11 cellular contexts compared by ENCODE assay signal in the genomic region with DNA sequence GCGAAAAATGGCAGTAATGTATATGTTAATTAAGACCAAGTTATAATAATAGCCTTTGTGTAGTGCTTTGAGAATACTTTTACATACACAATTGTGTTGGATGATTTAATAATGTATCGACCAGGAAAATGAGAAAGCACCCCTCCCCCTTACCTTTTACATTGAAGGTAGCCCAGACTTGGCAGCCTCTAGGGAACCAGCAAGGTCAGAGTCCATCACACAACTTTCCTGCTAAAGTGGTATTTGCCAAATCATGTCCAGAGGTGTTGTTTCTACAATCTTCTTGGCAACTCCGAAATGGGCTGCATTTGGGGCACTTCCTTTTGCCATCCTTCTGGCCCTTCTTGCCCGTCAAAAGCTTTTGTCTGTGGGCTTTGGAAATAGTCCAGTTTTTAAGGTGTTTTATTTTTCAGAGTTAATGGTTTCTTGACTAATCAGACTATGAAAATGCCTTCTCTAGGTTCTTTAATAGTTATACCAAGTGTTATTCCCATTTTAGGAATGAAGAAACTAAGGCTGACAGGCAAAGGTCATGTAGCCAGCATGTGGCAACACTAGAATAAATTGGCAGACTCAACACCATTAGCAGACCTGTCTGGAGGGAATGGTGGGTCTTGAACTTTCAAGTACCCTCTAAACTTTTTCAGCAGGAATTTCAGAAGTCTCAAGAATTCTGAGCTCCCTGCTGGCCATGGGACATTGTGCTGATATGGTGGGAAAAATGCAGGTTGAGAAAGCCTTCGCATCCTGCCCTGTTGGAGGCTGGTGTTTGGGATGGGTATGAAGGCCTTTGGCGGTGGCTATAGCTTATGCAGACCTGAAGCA. TPM values are rescaled to one million over a fixed set of nuclear protein-coding genes. Genes with fewer than 3 reads are reported as not detected.
DNase-seq lines count a peak whose midpoint lies in the region; ATAC-seq and TF ChIP-seq lines count a peak whose summit lies in the region.
"Had no signal": no experiment of that assay in that cellular context is flagged by ENCODE, and none has a peak within 500 bp of the region (broad histone marks: within the 10 kb centered on the region; RNA-seq: fewer than 3 reads in every experiment).

No MANE protein-coding gene starts in this region.

- no peak for DNase-seq in activated naive CD4-positive, alpha-beta T cell treated with anti-CD3 and anti-CD28 coated beads, Interleukin-2, amount 50 U/mL, for 16 hours
- DNase-seq in activated B cell treated with CpG ODN at 0.5 μM for 24 hours: no peak
- peak; percentile 72 for DNase-seq in left lobe of liver (ENCODE audit: low spot score)
- DNase-seq in thyroid gland: no peak
- no peak for DNase-seq in putamen (ENCODE audit: low spot score)
- no peak for DNase-seq in T-helper 2 cell treated with Interferon-gamma antibody and Interleukin-4, amounts not matched to agents 5 μg/mL and 100 μg/mL, for 36 hours (ENCODE audit: low spot score)
- DNase-seq: NCI-H1105; stimulated activated naive CD4-positive, alpha-beta T cell had no signal

- H3K9me3 Mint-ChIP-seq in activated naive CD4-positive, alpha-beta T cell treated with anti-CD3 and anti-CD28 coated beads, Interleukin-2, amount 50 U/mL, for 24 hours: no peaks in the 10 kb centered on the region
- no peaks in the 10 kb centered on the region for H3K9me3 Mint-ChIP-seq in activated B cell treated with CpG ODN at 0.5 μM for 24 hours
- H3K9me3 Mint-ChIP-seq in T-helper 2 cell treated with Interferon-gamma antibody and Interleukin-4, amounts not matched to agents 5 μg/mL and 100 μg/mL, for 36 hours: no peaks in the 10 kb centered on the region

- TF ChIP-seq CTCF in activated B cell treated with CpG ODN at 0.5 μM for 24 hours (IDR thresholded peaks at IDR 0.05) (no peak), thyroid gland (IDR thresholded peaks at IDR 0.05) (no peak)

- H3K4me3 ChIP-seq in thyroid gland (replicated peaks in 1 of 3): no peak overlapping the region

- H3K9me3 ChIP-seq in thyroid gland: no peaks in the 10 kb centered on the region

- WGBS in thyroid gland, 2 donors: 66 to 69% methylated on average over 6 of the region's 6 CpGs

- H3K27me3 Mint-ChIP-seq in activated naive CD4-positive, alpha-beta T cell treated with anti-CD3 and anti-CD28 coated beads, Interleukin-2, amount 50 U/mL, for 24 hours: no peaks in the 10 kb centered on the region
- H3K27me3 Mint-ChIP-seq in activated B cell treated with CpG ODN at 0.5 μM for 24 hours: no peaks in the 10 kb centered on the region
- H3K27me3 Mint-ChIP-seq in T-helper 2 cell treated with Interferon-gamma antibody and Interleukin-4, amounts not matched to agents 5 μg/mL and 100 μg/mL, for 36 hours (ENCODE audit: low read depth): no peaks in the 10 kb centered on the region

- POLR2A ChIA-PET in activated B cell treated with CpG ODN at 0.5 μM for 24 hours (lab: Charles Lee): interaction anchor here (0.7 to 2.3 kb wide), 2 partner anchors 39 to 148 kb away, joined by 3 to 7 read pairs; no protein-coding TSS in a partner anchor

- TF ChIP-seq POLR2A in thyroid gland (IDR thresholded peaks at IDR 0.05): no peak

- CTCF ChIA-PET in activated B cell treated with CpG ODN at 0.5 μM for 24 hours (lab: Charles Lee): no interaction called here

- peaks cover 2 to 5% of the 10 kb centered on the region in 2 donors for H3K36me3 ChIP-seq in thyroid gland

- peaks cover 87% of the 10 kb centered on the region for H3K4me1 Mint-ChIP-seq in activated naive CD4-positive, alpha-beta T cell treated with anti-CD3 and anti-CD28 coated beads, Interleukin-2, amount 50 U/mL, for 24 hours
- H3K4me1 Mint-ChIP-seq in activated B cell treated with CpG ODN at 0.5 μM for 24 hours: peaks cover 74% of the 10 kb centered on the region
- peaks cover 57% of the 10 kb centered on the region for H3K4me1 Mint-ChIP-seq in T-helper 2 cell treated with Interferon-gamma antibody and Interleukin-4, amounts not matched to agents 5 μg/mL and 100 μg/mL, for 36 hours (ENCODE audit: low read depth)

- peak overlapping the region; percentile 76 for H3K27ac Mint-ChIP-seq in activated naive CD4-positive, alpha-beta T cell treated with anti-CD3 and anti-CD28 coated beads, Interleukin-2, amount 50 U/mL, for 24 hours
- H3K27ac Mint-ChIP-seq in activated B cell treated with CpG ODN at 0.5 μM for 24 hours: peak overlapping the region; percentile 94
- no peak overlapping the region for H3K27ac Mint-ChIP-seq in T-helper 2 cell treated with Interferon-gamma antibody and Interleukin-4, amounts not matched to agents 5 μg/mL and 100 μg/mL, for 36 hours

- peaks cover 81% of the 10 kb centered on the region in 2 donors for H3K4me1 ChIP-seq in thyroid gland

- no peaks in the 10 kb centered on the region for H3K27me3 ChIP-seq in thyroid gland

- H3K36me3 Mint-ChIP-seq in activated naive CD4-positive, alpha-beta T cell treated with anti-CD3 and anti-CD28 coated beads, Interleukin-2, amount 50 U/mL, for 24 hours: peaks cover 14% of the 10 kb centered on the region
- peaks cover 23% of the 10 kb centered on the region for H3K36me3 Mint-ChIP-seq in activated B cell treated with CpG ODN at 0.5 μM for 24 hours (ENCODE audit: low read depth)
- H3K36me3 Mint-ChIP-seq in T-helper 2 cell treated with Interferon-gamma antibody and Interleukin-4, amounts not matched to agents 5 μg/mL and 100 μg/mL, for 36 hours (ENCODE audit: low read depth): peaks cover 22% of the 10 kb centered on the region

- ATAC-seq in activated B cell treated with CpG ODN at 0.5 μM for 24 hours (ENCODE audit: low read depth) (no peak), left lobe of liver (peak; percentile 68), HG03457 (IDR thresholded peaks at IDR 0.05; ENCODE audit: unreplicated experiment) (no peak)
- ATAC-seq: esophagus mucosa had no signal

- peak overlapping the region; percentile 71 to 97 (median 75) for H3K27ac ChIP-seq in thyroid gland

- peak overlapping the region; percentile 98 for H3K4me3 Mint-ChIP-seq in activated naive CD4-positive, alpha-beta T cell treated with anti-CD3 and anti-CD28 coated beads, Interleukin-2, amount 50 U/mL, for 24 hours
- no peak overlapping the region for H3K4me3 Mint-ChIP-seq in activated B cell treated with CpG ODN at 0.5 μM for 24 hours
- H3K4me3 Mint-ChIP-seq in T-helper 2 cell treated with Interferon-gamma antibody and Interleukin-4, amounts not matched to agents 5 μg/mL and 100 μg/mL, for 36 hours: no peak overlapping the region

- intact Hi-C loops in activated B cell treated with CpG ODN at 0.5 μM for 24 hours (cut with micrococcal nuclease) (loop anchor here (1.0 to 10.0 kb wide), 4 partner anchors 8 to 1225 kb away; a partner anchor contains a TSS), thyroid gland (cut with DNase I) (loop anchor here (10.0 kb wide), 1 partner anchor 145 kb away; no protein-coding TSS in a partner anchor)

RNA-seq across cellular contexts. Expression of a gene that starts 6.8 kb away (rescaled TPM):
- total RNA-seq in activated B cell treated with CpG ODN at 0.5 μM for 24 hours (139 and 151 TPM in 2 replicates), left lobe of liver (110 TPM), thyroid gland (1,000 to 10,000 TPM in 3 of 4 donors, 100 to 1,000 TPM in 1; 770 to 1,450 (median 1,316) TPM)
